In genomic region chr1:212608956-212609700, GRCh38 we compare ENCODE assay signal across 8 cellular contexts. TPM values are rescaled to one million over a fixed set of nuclear protein-coding genes. Genes with fewer than 3 reads are reported as not detected.
DNase-seq lines count a peak whose midpoint lies in the region; ATAC-seq and TF ChIP-seq lines count a peak whose summit lies in the region.

No MANE protein-coding gene starts in this region.

- no peaks in the 10 kb centered on the region for H3K9me3 ChIP-seq in thymus (ENCODE audit: control insufficient read depth)

- peaks cover 30% of the 10 kb centered on the region for H3K4me1 Mint-ChIP-seq in activated T-helper 17 cell treated with anti-CD3 and anti-CD28 coated beads, Interleukin-2, amount 50 U/mL, for 72 hours
- peaks cover 44% of the 10 kb centered on the region for H3K4me1 Mint-ChIP-seq in nephron

- WGBS in thymus = under 1% methylated on average over 76 of the region's 76 CpGs

- peaks cover 9% of the 10 kb centered on the region for H3K4me1 ChIP-seq in thymus (ENCODE audit: control insufficient read depth, insufficient read depth, low read length)

- H3K27ac ChIP-seq in thymus (ENCODE audit: low read depth) = peak overlapping the region; percentile 91

- TF ChIP-seq CTCF in fibroblast of pulmonary artery (IDR thresholded peaks at IDR 0.05; ENCODE audit: low read length, missing control alignments) (peak; percentile 29), nephron (IDR thresholded peaks at IDR 0.05; ENCODE audit: unreplicated experiment in 3 of 3) (peak; percentile 60 to 63 (median 61))

- peaks cover 55% of the 10 kb centered on the region for H3K36me3 Mint-ChIP-seq in activated T-helper 17 cell treated with anti-CD3 and anti-CD28 coated beads, Interleukin-2, amount 50 U/mL, for 72 hours (ENCODE audit: low read depth)
- no peaks in the 10 kb centered on the region for H3K36me3 Mint-ChIP-seq in nephron (ENCODE audit: low read depth)

- peaks cover 54% of the 10 kb centered on the region for H3K27me3 ChIP-seq in thymus (ENCODE audit: control insufficient read depth, insufficient read depth)

- peaks cover 26% of the 10 kb centered on the region for H3K27me3 Mint-ChIP-seq in activated T-helper 17 cell treated with anti-CD3 and anti-CD28 coated beads, Interleukin-2, amount 50 U/mL, for 72 hours
- H3K27me3 Mint-ChIP-seq in nephron (ENCODE audit: low read depth) = peaks cover 68% of the 10 kb centered on the region

- no peaks in the 10 kb centered on the region for H3K9me3 Mint-ChIP-seq in activated T-helper 17 cell treated with anti-CD3 and anti-CD28 coated beads, Interleukin-2, amount 50 U/mL, for 72 hours
- no peaks in the 10 kb centered on the region for H3K9me3 Mint-ChIP-seq in nephron

- no peaks in the 10 kb centered on the region for H3K36me3 ChIP-seq in thymus (ENCODE audit: control insufficient read depth, insufficient read depth)

- H3K4me3 ChIP-seq in fibroblast of pulmonary artery (replicated peaks; ENCODE audit: low read depth, low read length) = peak overlapping the region; percentile 84
- H3K4me3 ChIP-seq in thymus (ENCODE audit: low read length) = peak overlapping the region; percentile 76

- H3K27ac Mint-ChIP-seq in activated T-helper 17 cell treated with anti-CD3 and anti-CD28 coated beads, Interleukin-2, amount 50 U/mL, for 72 hours = peak overlapping the region; percentile 89
- peak overlapping the region; percentile 21 to 90 (median 78) for H3K27ac Mint-ChIP-seq in nephron

- ATAC-seq in HG02885 (IDR thresholded peaks at IDR 0.05; ENCODE audit: poor library complexity, unreplicated experiment) = peak; percentile 16
- peak; percentile 24 for ATAC-seq in activated T-helper 17 cell treated with anti-CD3 and anti-CD28 coated beads, Interleukin-2, amount 50 U/mL, for 72 hours (replicated peaks)

- DNase-seq in NCI-H146 (lab: John Stamatoyannopoulos, UW) = peak; percentile 30
- DNase-seq in NCI-H146 treated with DMSO at 0.1 percent for 48 hours (lab: John Stamatoyannopoulos, UW; ENCODE audit: unreplicated experiment) = no peak
- DNase-seq in NCI-H82 treated with DMSO at 0.1 percent for 48 hours (lab: John Stamatoyannopoulos, UW; ENCODE audit: unreplicated experiment) = peak; percentile 25
- DNase-seq in fibroblast of pulmonary artery (ENCODE audit: low read depth) = peak; percentile 52

- H3K4me3 Mint-ChIP-seq in activated T-helper 17 cell treated with anti-CD3 and anti-CD28 coated beads, Interleukin-2, amount 50 U/mL, for 72 hours = peak overlapping the region; percentile 93
- H3K4me3 Mint-ChIP-seq in nephron = peak overlapping the region; percentile 81 to 94 (median 93)

RNA-seq across cellular contexts. Expression of gene ATF3, which starts 0.6 kb away (rescaled TPM):
- 10 to 100 TPM; 26.7 to 35.6 TPM for total RNA-seq in activated T-helper 17 cell treated with anti-CD3 and anti-CD28 coated beads, Interleukin-2, amount 50 U/mL, for 72 hours
- polyA plus RNA-seq in thymus = 34.6 TPM
